Comparison of ENCODE assay signal across 8 cellular contexts in the genomic region with DNA sequence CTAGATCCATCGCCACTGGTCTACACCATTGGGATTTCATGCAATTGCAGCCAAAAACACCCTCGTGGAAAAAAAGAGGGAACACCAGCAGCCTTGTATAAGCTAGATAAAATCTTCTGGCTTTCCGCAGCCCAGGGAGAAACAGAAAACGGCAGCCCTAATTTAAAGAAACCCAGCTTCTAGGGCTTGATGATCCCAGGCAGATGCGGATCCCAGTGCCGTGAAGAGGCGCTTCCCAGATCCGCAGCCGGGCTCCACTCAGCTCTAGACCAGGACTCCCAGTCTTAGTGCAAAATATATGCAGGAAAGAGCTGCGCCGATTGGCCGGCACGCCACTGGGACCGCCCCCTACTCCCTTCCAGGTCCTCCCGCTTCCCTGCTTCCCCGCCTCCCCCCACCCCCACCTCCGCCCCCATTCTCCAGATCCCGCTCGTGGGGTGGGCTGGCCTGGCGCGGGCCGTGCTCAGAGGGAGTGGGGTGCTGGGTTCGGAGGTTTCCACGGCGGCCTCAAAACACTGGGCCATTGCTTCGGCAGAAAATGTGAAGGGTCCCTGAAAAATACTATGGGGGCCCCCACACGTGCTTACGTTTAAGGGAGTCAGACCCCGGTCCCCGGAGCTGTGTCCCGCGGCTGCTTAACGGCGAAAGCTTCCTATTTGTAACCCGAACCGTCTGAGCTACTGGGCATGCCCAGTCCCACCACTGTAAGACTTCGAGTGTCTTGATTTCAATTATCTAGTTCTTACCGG.
DNase-seq lines count a peak whose midpoint lies in the region; ATAC-seq and TF ChIP-seq lines count a peak whose summit lies in the region.

No MANE protein-coding gene starts in this region.

- TF ChIP-seq POLR2A in testis (IDR thresholded peaks at IDR 0.05): peak; percentile 98

- TF ChIP-seq EP300 in neural cell (conservative IDR thresholded peaks at IDR 0.05; ENCODE audit: poor library complexity, severe bottlenecking): peak; percentile 22

- H3K36me3 ChIP-seq in SJCRH30 (peaks cover 6% of the 10 kb centered on the region), neural cell (ENCODE audit: insufficient read depth, low read length) (peaks cover 5% of the 10 kb centered on the region), testis (ENCODE audit: low read depth, missing control alignments) (no peaks in the 10 kb centered on the region)

- 0% methylated on average over 23 to 37 of the region's 38 CpGs for WGBS in testis, 2 donors

- TF ChIP-seq CTCF in neural cell (IDR thresholded peaks at IDR 0.05; ENCODE audit: poor library complexity, severe bottlenecking): peak; percentile 12
- no peak for TF ChIP-seq CTCF in testis (IDR thresholded peaks at IDR 0.05)

- peak; percentile 54 for TF ChIP-seq RAD21 in neural cell (conservative IDR thresholded peaks at IDR 0.05)

- H3K9ac ChIP-seq in neural cell (ENCODE audit: low read length): peak overlapping the region; percentile 98

- H3K27me3 ChIP-seq in SJCRH30 (no peaks in the 10 kb centered on the region), neural cell (ENCODE audit: insufficient read depth, low read depth, low read length) (no peaks in the 10 kb centered on the region), testis (no peaks in the 10 kb centered on the region)

- H3K4me3 ChIP-seq in SJCRH30: peak overlapping the region; percentile 80
- H3K4me3 ChIP-seq in neural cell (ENCODE audit: low read length): peak overlapping the region; percentile 74
- peak overlapping the region; percentile 70 to 76 for H3K4me3 ChIP-seq in testis

- intact Hi-C loops in testis (cut with DNase I; ENCODE audit: low total_unique reads): loop anchor here (10.0 kb wide), 3 partner anchors 212 to 382 kb away; no protein-coding TSS in a partner anchor

- no peak for ATAC-seq in HG02981 (IDR thresholded peaks at IDR 0.05; ENCODE audit: unreplicated experiment)

- H3K79me2 ChIP-seq in neural cell (replicated peaks; ENCODE audit: insufficient read depth, low read length): peaks cover 52% of the 10 kb centered on the region

- H3K27ac ChIP-seq in SJCRH30 (peak overlapping the region; percentile 85), neural cell (ENCODE audit: low read length) (peak overlapping the region; percentile 99), testis (peak overlapping the region; percentile 95 to 97)

- H2AFZ ChIP-seq in neural cell (ENCODE audit: low read depth, low read length): no peak overlapping the region

- H3K9me3 ChIP-seq in SJCRH30 (replicated peaks) (no peaks in the 10 kb centered on the region), neural cell (ENCODE audit: low read length) (no peaks in the 10 kb centered on the region), testis (no peaks in the 10 kb centered on the region)

- no peaks in the 10 kb centered on the region for H3K4me1 ChIP-seq in SJCRH30
- peaks cover 28% of the 10 kb centered on the region for H3K4me1 ChIP-seq in testis

- H3K4me2 ChIP-seq in neural cell (ENCODE audit: low read length): peak overlapping the region; percentile 71

- DNase-seq in DMS79 (lab: John Stamatoyannopoulos, UW) (peak; percentile 77), MV-4-11 (lab: John Stamatoyannopoulos, UW) (peak; percentile 36), SJCRH30 (peak; percentile 95), globus pallidus (ENCODE audit: low spot score) (peak; percentile 97), testis (peak; percentile 98)
- peak; percentile 7 for DNase-seq in activated naive CD8-positive, alpha-beta T cell treated with anti-CD3 and anti-CD28 coated beads, Interleukin-2, amount 50 U/mL, for 16 hours (ENCODE audit: low read depth, low spot score)

- no peaks in the 10 kb centered on the region for H3K9me2 ChIP-seq in neural cell (ENCODE audit: insufficient read depth, low read length)

- H3F3A ChIP-seq in neural cell (ENCODE audit: insufficient read depth, low read length, poor library complexity, severe bottlenecking): peaks cover 7% of the 10 kb centered on the region

- H4K20me1 ChIP-seq in neural cell (ENCODE audit: insufficient read depth): peaks cover 18% of the 10 kb centered on the region

TF ChIP-seq in neural cell, 6 proteins besides CTCF, POLR2A, EP300 and RAD21:
- TF ChIP-seq REST (IDR thresholded peaks at IDR 0.05; ENCODE audit: borderline replicate concordance) (peak; percentile 99), SMC3 (conservative IDR thresholded peaks at IDR 0.05; ENCODE audit: poor library complexity) (peak; percentile 40), POLR2AphosphoS5 (IDR thresholded peaks at IDR 0.05) (peak; percentile 100), MXI1 (conservative IDR thresholded peaks at IDR 0.05; ENCODE audit: poor library complexity, severe bottlenecking) (peak; percentile 83), EZH2 (IDR thresholded peaks at IDR 0.05; ENCODE audit: borderline replicate concordance, insufficient read depth, low read length, poor library complexity, severe bottlenecking) (no peak), TAF1 (IDR thresholded peaks at IDR 0.05; ENCODE audit: low read depth) (peak; percentile 100)

Comparison
In these comparisons a context has a peak if more than half of its experiments do, and no peak if none do; other contexts are left out.
1. DNase-seq: peak in every context shown above with its lines; median percentile 98 in testis; 97 in globus pallidus; 95 in SJCRH30; 77 in DMS79; 36 in MV-4-11; 7 in activated naive CD8-positive, alpha-beta T cell treated with anti-CD3 and anti-CD28 coated beads, Interleukin-2, amount 50 U/mL, for 16 hours.